Comparison of ENCODE assay signal across 10 cellular contexts in the genomic region with DNA sequence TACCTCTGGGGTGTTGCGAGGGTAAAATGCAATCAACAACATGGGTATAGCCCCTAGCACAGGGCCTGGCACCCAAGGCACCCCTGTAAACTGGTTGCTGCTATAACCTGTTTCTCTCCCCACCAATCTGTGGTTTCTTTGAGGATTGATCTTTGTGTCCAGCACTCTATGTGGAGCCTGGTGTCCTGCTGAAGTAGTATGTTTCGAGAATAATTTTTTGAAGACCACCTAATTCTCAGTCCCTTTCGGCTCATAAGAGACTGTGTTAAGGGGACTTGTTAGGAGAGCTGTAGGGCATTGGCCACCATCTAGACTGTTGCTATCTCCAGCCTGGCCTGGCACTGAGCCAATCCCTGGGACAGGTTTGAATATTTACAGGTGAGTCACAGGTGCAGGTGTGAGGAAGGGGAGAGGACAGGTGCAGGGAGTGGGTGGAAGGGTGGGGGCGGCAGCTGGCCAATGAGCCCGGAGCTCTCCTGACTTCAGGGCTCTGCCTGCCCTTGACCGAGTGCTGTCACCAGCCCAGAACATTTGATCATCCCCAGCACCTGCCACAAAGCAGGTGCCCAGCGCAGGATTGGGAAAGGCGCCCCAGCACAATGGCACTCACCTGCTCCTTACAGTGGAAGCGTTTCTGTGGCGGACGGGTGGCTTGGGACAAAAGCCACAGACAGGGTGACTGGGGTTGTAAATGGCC. TPM values are rescaled to one million over a fixed set of nuclear protein-coding genes. Genes with fewer than 3 reads are reported as not detected.
DNase-seq lines count a peak whose midpoint lies in the region; ATAC-seq and TF ChIP-seq lines count a peak whose summit lies in the region.
"Had no signal": no experiment of that assay in that cellular context is flagged by ENCODE, and none has a peak within 500 bp of the region (broad histone marks: within the 10 kb centered on the region; RNA-seq: fewer than 3 reads in every experiment).

No MANE protein-coding gene starts in this region.

- no peak overlapping the region for H4K5ac ChIP-seq in H9 (ENCODE audit: insufficient read length, low read depth, low read length)

- no peak overlapping the region for H3K23ac ChIP-seq in H9 (ENCODE audit: insufficient read length, low read depth, low read length)
- peak overlapping the region; percentile 11 for H3K23ac ChIP-seq in neuronal stem cell (ENCODE audit: low read depth, low read length, poor library complexity)

- H2BK12ac ChIP-seq in H9 (ENCODE audit: insufficient read length, low read depth, low read length), result no peak overlapping the region
- no peak overlapping the region for H2BK12ac ChIP-seq in neuronal stem cell (ENCODE audit: low read length)

- no peaks in the 10 kb centered on the region for H3K9me3 ChIP-seq in H9 (ENCODE audit: control insufficient read depth, low read depth, low read length)
- no peaks in the 10 kb centered on the region for H3K9me3 ChIP-seq in duodenal mucosa (ENCODE audit: control insufficient read depth in 1 of 2, low read length in 2 of 2)
- H3K9me3 ChIP-seq in neuronal stem cell (replicated peaks in 1 of 2; ENCODE audit: control insufficient read depth in 2 of 2, insufficient read depth in 1 of 2, low read depth in 1 of 2, low read length in 2 of 2), result no peaks in the 10 kb centered on the region
- no peaks in the 10 kb centered on the region for H3K9me3 ChIP-seq in OCI-LY7 (ENCODE audit: low read length)
- H3K9me3 ChIP-seq: thoracic aorta had no signal

- no peak overlapping the region for H2BK20ac ChIP-seq in H9 (ENCODE audit: low read depth, low read length, poor library complexity, severe bottlenecking)

- H3K79me2 ChIP-seq in H9 (ENCODE audit: insufficient read depth, low read length) (no peaks in the 10 kb centered on the region), OCI-LY7 (ENCODE audit: insufficient read depth, low read depth, low read length) (no peaks in the 10 kb centered on the region)

- H2BK5ac ChIP-seq in H9 (ENCODE audit: insufficient read length, low read length), result no peak overlapping the region
- H2BK5ac ChIP-seq in neuronal stem cell (ENCODE audit: low read length), result no peak overlapping the region

- H3K14ac ChIP-seq in H9 (ENCODE audit: insufficient read depth, low read length) (no peak overlapping the region), neuronal stem cell (ENCODE audit: low read length) (no peak overlapping the region)

- H3K9ac ChIP-seq in H9 (ENCODE audit: extremely low read depth, insufficient read length, low read length), result no peak overlapping the region
- H3K9ac ChIP-seq in duodenal mucosa (ENCODE audit: low read depth in 1 of 2, low read length in 2 of 2), result peak overlapping the region; percentile 1 to 44
- H3K9ac ChIP-seq in neuronal stem cell (ENCODE audit: low read depth, low read length, poor library complexity), result no peak overlapping the region

- no peak overlapping the region for H2AFZ ChIP-seq in H9 (ENCODE audit: low read length)
- H2AFZ ChIP-seq in neuronal stem cell (ENCODE audit: low read length), result no peak overlapping the region
- H2AFZ ChIP-seq in OCI-LY7 (ENCODE audit: low read length), result no peak overlapping the region

- no peak for TF ChIP-seq CTCF in H9 (conservative IDR thresholded peaks at IDR 0.05)
- TF ChIP-seq CTCF in OCI-LY7 (conservative IDR thresholded peaks at IDR 0.05; ENCODE audit: low read length), result no peak

- H3K27ac ChIP-seq in H9 (ENCODE audit: insufficient read length, low read depth, low read length), result no peak overlapping the region
- peak overlapping the region; percentile 51 for H3K27ac ChIP-seq in duodenal mucosa (ENCODE audit: low read depth, low read length)
- H3K27ac ChIP-seq in neuronal stem cell (replicated peaks; ENCODE audit: low read length), result no peak overlapping the region
- H3K27ac ChIP-seq in OCI-LY7 (ENCODE audit: low read depth, low read length, poor library complexity, severe bottlenecking), result no peak overlapping the region
- H3K27ac ChIP-seq: thoracic aorta had no signal

- H3K4me3 ChIP-seq in duodenal mucosa (ENCODE audit: low read depth in 1 of 2, low read length in 2 of 2), result peak overlapping the region; percentile 14 to 38
- H3K4me3 ChIP-seq in neuronal stem cell (ENCODE audit: low read length in 2 of 2), result no peak overlapping the region
- no peak overlapping the region for H3K4me3 ChIP-seq in OCI-LY7 (ENCODE audit: low read depth, low read length, poor library complexity, severe bottlenecking)

- no peaks in the 10 kb centered on the region for H4K20me1 ChIP-seq in H9 (ENCODE audit: control insufficient read depth, insufficient read depth, insufficient read length)
- H4K20me1 ChIP-seq in OCI-LY7 (ENCODE audit: insufficient read depth, low read length), result no peaks in the 10 kb centered on the region

- intact Hi-C loops in OCI-LY7 (cut with micrococcal nuclease; ENCODE audit: unreplicated experiment), result loop anchor here (1.0 to 5.0 kb wide), 4 partner anchors 85 to 252 kb away; partner anchors contain the start of gene CDK5RAP1

- ATAC-seq in stimulated activated memory B cell treated with anti-CD40 and anti-IgM and Interleukin-4, amounts not matched to agents 10 μg/mL and 1 μg/mL and 100 μg/mL, for 72 hours, result no peak
- no peak for ATAC-seq in GM19463 (IDR thresholded peaks at IDR 0.05; ENCODE audit: unreplicated experiment)
- no peak for ATAC-seq in HG02763 (IDR thresholded peaks at IDR 0.05; ENCODE audit: unreplicated experiment)

- peaks cover 28 to 30% of the 10 kb centered on the region in 2 experiments for H3K4me1 Mint-ChIP-seq in H9
- H3K4me1 Mint-ChIP-seq in stimulated activated memory B cell treated with anti-CD40 and anti-IgM and Interleukin-4, amounts not matched to agents 10 μg/mL and 1 μg/mL and 100 μg/mL, for 72 hours, result peaks cover 22% of the 10 kb centered on the region

- H3K27me3 Mint-ChIP-seq in H9 (ENCODE audit: low read depth), result no peaks in the 10 kb centered on the region
- H3K27me3 Mint-ChIP-seq in stimulated activated memory B cell treated with anti-CD40 and anti-IgM and Interleukin-4, amounts not matched to agents 10 μg/mL and 1 μg/mL and 100 μg/mL, for 72 hours, result no peaks in the 10 kb centered on the region

- no peaks in the 10 kb centered on the region; a peak in 1 of 5 replicates for H3K9me3 Mint-ChIP-seq in H9
- no peaks in the 10 kb centered on the region for H3K9me3 Mint-ChIP-seq in stimulated activated memory B cell treated with anti-CD40 and anti-IgM and Interleukin-4, amounts not matched to agents 10 μg/mL and 1 μg/mL and 100 μg/mL, for 72 hours

- no peak overlapping the region for H3K56ac ChIP-seq in H9 (ENCODE audit: insufficient read length, low read depth, low read length)

- H2BK120ac ChIP-seq in H9 (ENCODE audit: low read depth, low read length, poor library complexity, severe bottlenecking) (no peak overlapping the region), neuronal stem cell (ENCODE audit: low read depth, low read length) (no peak overlapping the region)

- peaks cover 7 to 20% of the 10 kb centered on the region in 2 donors for H3K36me3 ChIP-seq in duodenal mucosa (ENCODE audit: control insufficient read depth in 1 of 2, insufficient read depth in 2 of 2, low read length in 2 of 2)
- peaks cover 4 to 12% of the 10 kb centered on the region in 2 donors for H3K36me3 ChIP-seq in neuronal stem cell (replicated peaks in 1 of 2; ENCODE audit: control insufficient read depth in 2 of 2, insufficient read depth in 2 of 2, low read length in 2 of 2)
- H3K36me3 ChIP-seq in OCI-LY7 (ENCODE audit: insufficient read depth, low read length), result peaks cover 22% of the 10 kb centered on the region; the same call in 1 of the 2 replicates

- CTCF ChIA-PET in OCI-LY7 (lab: Charles Lee; ENCODE audit: unreplicated experiment), result interaction anchor here (0.6 kb wide), 1 partner anchor 10 kb away, joined by 3 read pairs; no protein-coding TSS in a partner anchor

- H4K8ac ChIP-seq in H9 (replicated peaks; ENCODE audit: insufficient read length, low read depth, low read length) (no peak overlapping the region), neuronal stem cell (ENCODE audit: low read depth, low read length) (no peak overlapping the region)

- H3K23me2 ChIP-seq in H9 (ENCODE audit: insufficient read length, low read depth, low read length, poor library complexity, severe bottlenecking), result no peaks in the 10 kb centered on the region

- no CpG with 5 or more reads among the region's 11 CpGs for WGBS in H9 (ENCODE audit: extremely low coverage, insufficient read length, low lambda C conversion rate)
- no CpG with 5 or more reads among the region's 11 CpGs for WGBS in neuronal stem cell (ENCODE audit: extremely low coverage in 2 of 2, insufficient read length in 2 of 2, insufficient replicate concordance in 1 of 2), 2 donors

- H3K27me3 ChIP-seq in H9 (ENCODE audit: insufficient read depth, low read length) (no peaks in the 10 kb centered on the region), duodenal mucosa (ENCODE audit: control insufficient read depth in 1 of 2, insufficient read depth in 2 of 2, low read length in 2 of 2) (no peaks in the 10 kb centered on the region), neuronal stem cell (ENCODE audit: control insufficient read depth in 3 of 3, insufficient read depth in 3 of 3, low read depth in 1 of 3, low read length in 3 of 3) (no peaks in the 10 kb centered on the region)

- no peak overlapping the region for H3K4me3 Mint-ChIP-seq in H9
- no peak overlapping the region for H3K4me3 Mint-ChIP-seq in stimulated activated memory B cell treated with anti-CD40 and anti-IgM and Interleukin-4, amounts not matched to agents 10 μg/mL and 1 μg/mL and 100 μg/mL, for 72 hours

- H2AK5ac ChIP-seq in H9 (ENCODE audit: insufficient read length, low read length) (no peak overlapping the region), neuronal stem cell (ENCODE audit: low read depth, low read length) (no peak overlapping the region)

- H3K9me2 ChIP-seq in OCI-LY7 (ENCODE audit: insufficient read depth, low read length), result no peaks in the 10 kb centered on the region

- H3K36me3 Mint-ChIP-seq in H9 (ENCODE audit: insufficient read depth in 1 of 3, low read depth in 3 of 3), result peaks cover 0 to 28% (median 3%) of the 10 kb centered on the region in 3 experiments; a peak in 5 of 7 replicates
- peaks cover 3% of the 10 kb centered on the region for H3K36me3 Mint-ChIP-seq in stimulated activated memory B cell treated with anti-CD40 and anti-IgM and Interleukin-4, amounts not matched to agents 10 μg/mL and 1 μg/mL and 100 μg/mL, for 72 hours

- DNase-seq in H9, result peak; percentile 77
- peak; percentile 85 for DNase-seq in NCI-H2171 treated with DMSO at 0.1 percent for 48 hours (lab: John Stamatoyannopoulos, UW)
- no peak for DNase-seq in neuronal stem cell (ENCODE audit: low spot score)
- DNase-seq in OCI-LY7 (ENCODE audit: low spot score), result no peak
- DNase-seq: stimulated activated CD4-positive, alpha-beta T cell treated with anti-CD3 and anti-CD28 coated beads, Interleukin-12 subunit alpha, Interleukin-12 subunit beta, amount 100 ng/mL, for 4 hours had no signal

- POLR2A ChIA-PET in OCI-LY7 (lab: Charles Lee), result no interaction called here

- BruUV-seq in OCI-LY7 (replicated peaks; lab: Mats Ljungman, UMichigan), result no TSS peak

- no peaks in the 10 kb centered on the region for H3K4me1 ChIP-seq in H9 (ENCODE audit: insufficient read depth, low read length)
- H3K4me1 ChIP-seq in duodenal mucosa (ENCODE audit: control insufficient read depth in 1 of 2, insufficient read depth in 2 of 2, low read length in 2 of 2), result peaks cover 33 to 44% of the 10 kb centered on the region in 2 donors
- H3K4me1 ChIP-seq in neuronal stem cell (ENCODE audit: control insufficient read depth in 2 of 2, insufficient read depth in 1 of 2, low read depth in 1 of 2, low read length in 2 of 2), result peaks cover 0 to 5% of the 10 kb centered on the region in 2 donors
- peaks cover 19% of the 10 kb centered on the region for H3K4me1 ChIP-seq in OCI-LY7 (ENCODE audit: insufficient read depth, low read length, poor library complexity, severe bottlenecking)

- H3K18ac ChIP-seq in H9 (ENCODE audit: insufficient read length, low read depth, low read length) (no peak overlapping the region), neuronal stem cell (ENCODE audit: low read length) (no peak overlapping the region)

- no peak overlapping the region for H3T11ph ChIP-seq in H9 (ENCODE audit: low read length)

- H4K91ac ChIP-seq in H9 (ENCODE audit: insufficient read length, low read depth, low read length) (no peak overlapping the region), neuronal stem cell (ENCODE audit: low read depth, low read length, poor library complexity) (no peak overlapping the region)

- H3K4ac ChIP-seq in H9 (ENCODE audit: low read depth, low read length), result no peak overlapping the region
- H3K4ac ChIP-seq in neuronal stem cell (ENCODE audit: low read length), result no peak overlapping the region

- H3K79me1 ChIP-seq in H9 (ENCODE audit: insufficient read depth, low read depth, low read length, poor library complexity, severe bottlenecking) (no peaks in the 10 kb centered on the region), neuronal stem cell (ENCODE audit: low read depth, low read length) (peaks cover 3% of the 10 kb centered on the region)

- H2BK15ac ChIP-seq in H9 (ENCODE audit: low read depth, low read length), result no peak overlapping the region
- no peak overlapping the region for H2BK15ac ChIP-seq in neuronal stem cell (ENCODE audit: low read length)

- peak overlapping the region in 2 of 3 experiments; percentile 22 to 85; a peak in 2 of 7 replicates for H3K27ac Mint-ChIP-seq in H9
- no peak overlapping the region for H3K27ac Mint-ChIP-seq in stimulated activated memory B cell treated with anti-CD40 and anti-IgM and Interleukin-4, amounts not matched to agents 10 μg/mL and 1 μg/mL and 100 μg/mL, for 72 hours

- no peak overlapping the region for H3K4me2 ChIP-seq in H9 (ENCODE audit: insufficient read depth, insufficient read length, low read length)
- no peak overlapping the region for H3K4me2 ChIP-seq in neuronal stem cell (ENCODE audit: insufficient read depth, low read length, poor library complexity, severe bottlenecking)
- H3K4me2 ChIP-seq in OCI-LY7 (ENCODE audit: low read length), result no peak overlapping the region

RNA-seq across cellular contexts. Expression of gene C20orf144, which starts 8.1 kb away (rescaled TPM):
- total RNA-seq in H9 (2021), result 0.24 and 0.26 TPM in 2 replicates
- polyA plus RNA-seq in neuronal stem cell (2013, experiment 1 of 2), result 0.07 TPM
- 0.11 TPM for polyA plus RNA-seq in neuronal stem cell (2013, experiment 2 of 2)
- 0.18 and 0.44 TPM in 2 replicates for total RNA-seq in OCI-LY7 (2014; rRNA removed; shearing (Covaris generic))
- total RNA-seq in OCI-LY7 (2022), result 0.31 and 0.42 TPM in 2 replicates
- total RNA-seq: thoracic aorta had no signal

RNA-seq across cellular contexts. Expression of gene ACTL10, which starts 12.7 kb away (rescaled TPM):
- total RNA-seq in H9 (2021) (0.46 and 0.55 TPM in 2 replicates), OCI-LY7 (2022) (5.1 and 5.6 TPM in 2 replicates)
- polyA plus RNA-seq in neuronal stem cell (2013, experiment 1 of 2), result 0.04 TPM
- 0.03 TPM for polyA plus RNA-seq in neuronal stem cell (2013, experiment 2 of 2)
- 7.4 and 11.7 TPM in 2 replicates for total RNA-seq in OCI-LY7 (2014; rRNA removed; shearing (Covaris generic))

RNA-seq across cellular contexts. Expression of gene NECAB3, which starts 20.2 kb away (rescaled TPM):
- 51.5 and 57.7 TPM in 2 replicates for total RNA-seq in H9 (2021)
- 12.9 TPM for polyA plus RNA-seq in neuronal stem cell (2013, experiment 1 of 2)
- 13.4 TPM for polyA plus RNA-seq in neuronal stem cell (2013, experiment 2 of 2)
- 48.2 and 62.4 TPM in 2 replicates for total RNA-seq in OCI-LY7 (2014; rRNA removed; shearing (Covaris generic))
- total RNA-seq in OCI-LY7 (2022), result 71.3 and 79.4 TPM in 2 replicates

RNA-seq across cellular contexts. Expression of gene E2F1, which starts 32.1 kb away (rescaled TPM):
- total RNA-seq in H9 (2021), result 57.9 and 58.7 TPM in 2 replicates
- 20.5 TPM for polyA plus RNA-seq in neuronal stem cell (2013, experiment 1 of 2)
- polyA plus RNA-seq in neuronal stem cell (2013, experiment 2 of 2), result 19.9 TPM
- total RNA-seq in OCI-LY7 (2014; rRNA removed; shearing (Covaris generic)), result 128 and 135 TPM in 2 replicates
- 148 and 168 TPM in 2 replicates for total RNA-seq in OCI-LY7 (2022)

Comparison
In these comparisons a context has a peak if more than half of its experiments do, and no peak if none do; other contexts are left out.
1. DNase-seq: peak in H9 (single experiment) and NCI-H2171 treated with DMSO at 0.1 percent for 48 hours (single experiment); none in neuronal stem cell (single experiment) and OCI-LY7 (single experiment).
2. H3K9ac ChIP-seq: peak in duodenal mucosa (2 of 2); none in H9 (single experiment) and neuronal stem cell (single experiment).
3. H3K4me3 ChIP-seq: peak in duodenal mucosa (2 of 2); none in neuronal stem cell (0 of 2) and OCI-LY7 (single experiment).